37 cellular contexts compared by ENCODE assay signal in genomic region chr22:30580896-30581295, GRCh38. TPM values are rescaled to one million over a fixed set of nuclear protein-coding genes. Genes with fewer than 3 reads are reported as not detected.
"Had no signal": no experiment of that assay in that cellular context is flagged by ENCODE, and none has a peak within 500 bp of the region (broad histone marks: within the 10 kb centered on the region; RNA-seq: fewer than 3 reads in every experiment).

No MANE protein-coding gene starts in this region.

- H3K27me3 ChIP-seq: adrenal gland, body of pancreas, colonic mucosa, esophagus squamous epithelium, gastroesophageal sphincter, heart right ventricle had no signal

- H3K4me3 ChIP-seq: adrenal gland, body of pancreas, colonic mucosa, esophagus squamous epithelium, gastroesophageal sphincter, heart right ventricle had no signal

- H3K27ac ChIP-seq: adrenal gland, body of pancreas, colonic mucosa, epithelial cell of prostate, esophagus squamous epithelium, gastroesophageal sphincter, heart right ventricle, WERI-Rb-1 had no signal

- DNase-seq: activated B cell treated with CpG ODN at 0.5 μM for 24 hours; activated CD4-positive, alpha-beta T cell treated with anti-CD3 and anti-CD28 coated beads for 48 hours; activated CD4-positive, alpha-beta T cell treated with anti-CD3 and anti-CD28 coated beads, Interleukin-2, amount 50 U/mL, for 1 hour; activated CD4-positive, alpha-beta T cell treated with anti-CD3 and anti-CD28 coated beads, Interleukin-2, amount 50 U/mL, for 48 hours; activated CD8-positive, alpha-beta memory T cell treated with anti-CD3 and anti-CD28 coated beads for 24 hours; activated CD8-positive, alpha-beta T cell treated with anti-CD3 and anti-CD28 coated beads for 36 hours; activated effector memory CD4-positive, alpha-beta T cell treated with Interleukin-2 at 50 U/mL for 16 hours; activated gamma-delta T cell treated with Interleukin-2 at 50 U/mL for 16 hours; activated naive CD4-positive, alpha-beta T cell treated with anti-CD3 and anti-CD28 coated beads for 36 hours; activated naive CD8-positive, alpha-beta T cell treated with anti-CD3 and anti-CD28 coated beads for 36 hours; activated naive CD8-positive, alpha-beta T cell treated with anti-CD3 and anti-CD28 coated beads, Interleukin-2, amount 50 U/mL, for 24 hours; activated T-cell treated with anti-CD3 and anti-CD28 coated beads, Interleukin-2, amount 50 U/mL, for 4 hours; adrenal gland; amygdala; aorta; body of pancreas; caudate nucleus; cerebellar nuclear complex; colonic mucosa; effector CD8-positive, alpha-beta T cell; esophagus squamous epithelium; foreskin melanocyte; heart right ventricle; T-cell; T1000; WERI-Rb-1 had no signal

- H3K4me3 Mint-ChIP-seq: activated B cell treated with CpG ODN at 0.5 μM for 24 hours; activated CD8-positive, alpha-beta T cell treated with anti-CD3 and anti-CD28 coated beads for 36 hours; activated naive CD4-positive, alpha-beta T cell treated with anti-CD3 and anti-CD28 coated beads for 36 hours; activated naive CD4-positive, alpha-beta T cell treated with anti-CD3 and anti-CD28 coated beads, Interleukin-2, amount 50 U/mL, for 24 hours; activated naive CD8-positive, alpha-beta T cell treated with anti-CD3 and anti-CD28 coated beads for 36 hours; activated naive CD8-positive, alpha-beta T cell treated with anti-CD3 and anti-CD28 coated beads, Interleukin-2, amount 50 U/mL, for 24 hours; activated T-cell treated with anti-CD3 and anti-CD28 coated beads, Interleukin-2, amount 50 U/mL, for 4 hours; activated T-helper 17 cell treated with anti-CD3 and anti-CD28 coated beads, Interleukin-2, amount 50 U/mL, for 72 hours; T-cell; T-helper 1 cell treated with Interleukin-12 subunit alpha and Interleukin-12 subunit beta and Interleukin-4 antibody, amounts not matched to agents 30 μg/mL and 1 μg/mL, for 36 hours; T-helper 2 cell treated with Interferon-gamma antibody and Interleukin-4, amounts not matched to agents 5 μg/mL and 100 μg/mL, for 36 hours had no signal

- H3K4me1 Mint-ChIP-seq: activated naive CD4-positive, alpha-beta T cell treated with anti-CD3 and anti-CD28 coated beads, Interleukin-2, amount 50 U/mL, for 24 hours; activated naive CD8-positive, alpha-beta T cell treated with anti-CD3 and anti-CD28 coated beads, Interleukin-2, amount 50 U/mL, for 24 hours; activated T-helper 17 cell treated with anti-CD3 and anti-CD28 coated beads, Interleukin-2, amount 50 U/mL, for 72 hours had no signal

- ATAC-seq: activated CD4-positive, CD25-positive, alpha-beta regulatory T cell treated with anti-CD3 and anti-CD28 coated beads, Interleukin-2, amount 50 U/mL, for 24 hours; activated CD8-positive, alpha-beta T cell treated with anti-CD3 and anti-CD28 coated beads for 36 hours; activated naive CD8-positive, alpha-beta T cell treated with anti-CD3 and anti-CD28 coated beads, Interleukin-2, amount 50 U/mL, for 24 hours; activated T-cell treated with anti-CD3 and anti-CD28 coated beads, Interleukin-2, amount 50 U/mL, for 4 hours; activated T-helper 17 cell treated with anti-CD3 and anti-CD28 coated beads, Interleukin-2, amount 50 U/mL, for 72 hours; body of pancreas; gastroesophageal sphincter; heart right ventricle; T-cell had no signal

- H3K9me3 ChIP-seq: adrenal gland, body of pancreas, colonic mucosa, esophagus squamous epithelium, gastroesophageal sphincter, heart right ventricle had no signal

- H3K27me3 Mint-ChIP-seq: activated B cell treated with CpG ODN at 0.5 μM for 24 hours; activated CD8-positive, alpha-beta T cell treated with anti-CD3 and anti-CD28 coated beads for 36 hours; activated naive CD4-positive, alpha-beta T cell treated with anti-CD3 and anti-CD28 coated beads, Interleukin-2, amount 50 U/mL, for 24 hours; activated naive CD8-positive, alpha-beta T cell treated with anti-CD3 and anti-CD28 coated beads for 36 hours; activated naive CD8-positive, alpha-beta T cell treated with anti-CD3 and anti-CD28 coated beads, Interleukin-2, amount 50 U/mL, for 24 hours; activated T-helper 17 cell treated with anti-CD3 and anti-CD28 coated beads, Interleukin-2, amount 50 U/mL, for 72 hours; T-cell had no signal

- H3K9me3 Mint-ChIP-seq: activated B cell treated with CpG ODN at 0.5 μM for 24 hours; activated CD8-positive, alpha-beta T cell treated with anti-CD3 and anti-CD28 coated beads for 36 hours; activated naive CD4-positive, alpha-beta T cell treated with anti-CD3 and anti-CD28 coated beads for 36 hours; activated naive CD4-positive, alpha-beta T cell treated with anti-CD3 and anti-CD28 coated beads, Interleukin-2, amount 50 U/mL, for 24 hours; activated naive CD8-positive, alpha-beta T cell treated with anti-CD3 and anti-CD28 coated beads for 36 hours; activated naive CD8-positive, alpha-beta T cell treated with anti-CD3 and anti-CD28 coated beads, Interleukin-2, amount 50 U/mL, for 24 hours; activated T-cell treated with anti-CD3 and anti-CD28 coated beads, Interleukin-2, amount 50 U/mL, for 4 hours; activated T-helper 17 cell treated with anti-CD3 and anti-CD28 coated beads, Interleukin-2, amount 50 U/mL, for 72 hours; T-cell; T-helper 1 cell treated with Interleukin-12 subunit alpha and Interleukin-12 subunit beta and Interleukin-4 antibody, amounts not matched to agents 30 μg/mL and 1 μg/mL, for 36 hours; T-helper 2 cell treated with Interferon-gamma antibody and Interleukin-4, amounts not matched to agents 5 μg/mL and 100 μg/mL, for 36 hours had no signal

- H3K4me1 ChIP-seq: adrenal gland, colonic mucosa, esophagus squamous epithelium had no signal

- H3K27ac Mint-ChIP-seq: activated B cell treated with CpG ODN at 0.5 μM for 24 hours; activated CD8-positive, alpha-beta T cell treated with anti-CD3 and anti-CD28 coated beads for 36 hours; activated naive CD4-positive, alpha-beta T cell treated with anti-CD3 and anti-CD28 coated beads for 36 hours; activated naive CD4-positive, alpha-beta T cell treated with anti-CD3 and anti-CD28 coated beads, Interleukin-2, amount 50 U/mL, for 24 hours; activated naive CD8-positive, alpha-beta T cell treated with anti-CD3 and anti-CD28 coated beads for 36 hours; activated T-helper 17 cell treated with anti-CD3 and anti-CD28 coated beads, Interleukin-2, amount 50 U/mL, for 72 hours; T-cell; T-helper 1 cell treated with Interleukin-12 subunit alpha and Interleukin-12 subunit beta and Interleukin-4 antibody, amounts not matched to agents 30 μg/mL and 1 μg/mL, for 36 hours; T-helper 2 cell treated with Interferon-gamma antibody and Interleukin-4, amounts not matched to agents 5 μg/mL and 100 μg/mL, for 36 hours had no signal

RNA-seq across cellular contexts. Expression of gene GAL3ST1, which starts 6.4 kb away (rescaled TPM):
- total RNA-seq: activated B cell treated with CpG ODN at 0.5 μM for 24 hours; activated CD8-positive, alpha-beta T cell treated with anti-CD3 and anti-CD28 coated beads for 36 hours; activated naive CD8-positive, alpha-beta T cell treated with anti-CD3 and anti-CD28 coated beads for 36 hours; dermis microvascular lymphatic vessel endothelial cell; endothelial cell of umbilical vein; fibroblast of villous mesenchyme; glomerular endothelial cell had no signal
- polyA plus RNA-seq: endothelial cell of umbilical vein had no signal

RNA-seq across cellular contexts. Expression of gene TCN2, which starts 26.1 kb away (rescaled TPM):
- total RNA-seq: activated B cell treated with CpG ODN at 0.5 μM for 24 hours had no signal

RNA-seq across cellular contexts. Expression of gene SEC14L6, which starts 34.4 kb away (rescaled TPM):
- total RNA-seq: activated B cell treated with CpG ODN at 0.5 μM for 24 hours; activated CD8-positive, alpha-beta T cell treated with anti-CD3 and anti-CD28 coated beads for 36 hours; activated naive CD4-positive, alpha-beta T cell treated with anti-CD3 and anti-CD28 coated beads for 36 hours; activated naive CD8-positive, alpha-beta T cell treated with anti-CD3 and anti-CD28 coated beads for 36 hours; activated T-cell treated with anti-CD3 and anti-CD28 coated beads, Interleukin-2, amount 50 U/mL, for 4 hours; activated T-helper 17 cell treated with anti-CD3 and anti-CD28 coated beads, Interleukin-2, amount 50 U/mL, for 72 hours; colonic mucosa; fibroblast of villous mesenchyme had no signal
- polyA plus RNA-seq: heart right ventricle had no signal
